In genomic region chr18:79832169-79832568, GRCh38 we compare ENCODE assay signal across 21 cellular contexts. TPM values are rescaled to one million over a fixed set of nuclear protein-coding genes. Genes with fewer than 3 reads are reported as not detected.
"Had no signal": no experiment of that assay in that cellular context is flagged by ENCODE, and none has a peak within 500 bp of the region (broad histone marks: within the 10 kb centered on the region; RNA-seq: fewer than 3 reads in every experiment).

No MANE protein-coding gene starts in this region.

- H3K36me3 ChIP-seq: colonic mucosa, gastrocnemius medialis, right lobe of liver, suprapubic skin, thyroid gland, upper lobe of left lung, vagina had no signal

- H3K27me3 ChIP-seq: colonic mucosa, right lobe of liver, thyroid gland, upper lobe of left lung, vagina had no signal

- ATAC-seq: gastrocnemius medialis; left lobe of liver; natural killer cell treated with Interleukin-12 subunit alpha and Interleukin-12 subunit beta and Interleukin-15 and Interleukin-18, amount 100 ng/mL, for 72 hours; psoas muscle; stimulated activated effector memory CD8-positive, alpha-beta T cell treated with anti-CD3 and anti-CD28 coated beads, Interleukin-12 subunit alpha, Interleukin-12 subunit beta, amount 100 ng/mL, for 72 hours; stimulated activated naive CD8-positive, alpha-beta T cell treated with anti-CD3 and anti-CD28 coated beads, Interleukin-15, Interleukin-2, amounts not matched to agents 100 U/mL and 50 U/mL, for 24 hours had no signal

- H3K4me3 Mint-ChIP-seq: endodermal cell; mesothelial cell of epicardium; natural killer cell treated with Interleukin-12 subunit alpha and Interleukin-12 subunit beta and Interleukin-15 and Interleukin-18, amount 100 ng/mL, for 72 hours; stimulated activated effector memory CD8-positive, alpha-beta T cell treated with anti-CD3 and anti-CD28 coated beads, Interleukin-12 subunit alpha, Interleukin-12 subunit beta, amount 100 ng/mL, for 72 hours had no signal

- H3K4me3 ChIP-seq: colonic mucosa, gastrocnemius medialis, psoas muscle, right lobe of liver, suprapubic skin, thyroid gland, upper lobe of left lung, vagina had no signal

- H3K27ac ChIP-seq: colonic mucosa, gastrocnemius medialis, psoas muscle, right lobe of liver, suprapubic skin, thyroid gland, upper lobe of left lung, vagina had no signal

- H3K9me3 ChIP-seq: colonic mucosa, gastrocnemius medialis, psoas muscle, right lobe of liver, suprapubic skin, thyroid gland, upper lobe of left lung, vagina had no signal

- H3K9me3 Mint-ChIP-seq: endodermal cell; mesothelial cell of epicardium; natural killer cell treated with Interleukin-12 subunit alpha and Interleukin-12 subunit beta and Interleukin-15 and Interleukin-18, amount 100 ng/mL, for 72 hours; stimulated activated effector memory CD8-positive, alpha-beta T cell treated with anti-CD3 and anti-CD28 coated beads, Interleukin-12 subunit alpha, Interleukin-12 subunit beta, amount 100 ng/mL, for 72 hours had no signal

- H3K27ac Mint-ChIP-seq: endodermal cell; mesothelial cell of epicardium; natural killer cell treated with Interleukin-12 subunit alpha and Interleukin-12 subunit beta and Interleukin-15 and Interleukin-18, amount 100 ng/mL, for 72 hours; stimulated activated effector memory CD8-positive, alpha-beta T cell treated with anti-CD3 and anti-CD28 coated beads, Interleukin-12 subunit alpha, Interleukin-12 subunit beta, amount 100 ng/mL, for 72 hours had no signal

- H3K36me3 Mint-ChIP-seq: mesothelial cell of epicardium; natural killer cell treated with Interleukin-12 subunit alpha and Interleukin-12 subunit beta and Interleukin-15 and Interleukin-18, amount 100 ng/mL, for 72 hours; stimulated activated effector memory CD8-positive, alpha-beta T cell treated with anti-CD3 and anti-CD28 coated beads, Interleukin-12 subunit alpha, Interleukin-12 subunit beta, amount 100 ng/mL, for 72 hours had no signal

- DNase-seq: colonic mucosa; effector CD4-positive, alpha-beta T cell; endodermal cell; gastrocnemius medialis; islet precursor cell; mammary epithelial cell; psoas muscle; retina; right lobe of liver; stimulated activated CD4-positive, alpha-beta T cell treated with anti-CD3 and anti-CD28 coated beads, Interleukin-4, amount 100 ng/mL, for 1 hour; stimulated activated CD8-positive, alpha-beta memory T cell treated with anti-CD3 and anti-CD28 coated beads, Interleukin-4, amount 100 ng/mL, for 48 hours; stimulated activated naive CD8-positive, alpha-beta T cell treated with anti-CD3 and anti-CD28 coated beads, Interleukin-15, Interleukin-2, amounts not matched to agents 100 U/mL and 50 U/mL, for 24 hours; thyroid gland; upper lobe of left lung had no signal

- H3K4me1 Mint-ChIP-seq: endodermal cell; mesothelial cell of epicardium; stimulated activated effector memory CD8-positive, alpha-beta T cell treated with anti-CD3 and anti-CD28 coated beads, Interleukin-12 subunit alpha, Interleukin-12 subunit beta, amount 100 ng/mL, for 72 hours had no signal

- H3K4me1 ChIP-seq: colonic mucosa, gastrocnemius medialis, psoas muscle, right lobe of liver, suprapubic skin, thyroid gland, upper lobe of left lung, vagina had no signal

RNA-seq across cellular contexts. Expression of gene KCNG2, which starts 34.4 kb away (rescaled TPM):
- total RNA-seq: endodermal cell; left lobe of liver; mesothelial cell of epicardium; mucosa of gallbladder; natural killer cell treated with Interleukin-12 subunit alpha and Interleukin-12 subunit beta and Interleukin-15 and Interleukin-18, amount 100 ng/mL, for 72 hours; right lobe of liver; suprapubic skin; vagina had no signal
- polyA plus RNA-seq: mammary epithelial cell had no signal
